In the genomic region with DNA sequence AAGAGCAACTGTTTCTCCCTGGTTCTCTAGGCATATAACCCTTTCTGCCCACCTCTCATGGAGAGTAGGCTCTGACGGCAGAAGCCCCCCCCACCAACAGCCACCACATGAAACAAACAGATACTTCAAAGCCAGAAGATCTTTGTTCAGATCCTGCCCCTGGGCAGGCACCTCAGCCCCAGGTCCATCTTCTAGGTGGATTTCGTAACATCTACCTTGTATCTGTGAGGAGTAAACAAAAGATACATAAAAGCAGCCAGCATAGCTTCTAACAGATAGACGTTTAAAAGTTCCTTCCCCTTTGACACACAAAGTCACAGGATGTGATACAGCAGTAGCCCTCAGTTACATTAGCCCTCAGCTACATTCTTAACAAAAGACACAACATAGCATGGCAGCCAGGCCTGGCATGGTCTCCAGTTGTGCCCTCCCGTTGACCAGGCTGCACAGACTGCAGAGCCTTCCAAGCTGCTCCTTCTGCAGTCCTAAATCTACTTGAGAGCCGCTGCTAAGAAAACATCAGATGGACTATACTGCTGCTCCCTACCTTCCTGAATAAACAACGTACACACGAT, we compare ENCODE assay signal across 10 cellular contexts. TPM values are rescaled to one million over a fixed set of nuclear protein-coding genes. Genes with fewer than 3 reads are reported as not detected.
DNase-seq lines count a peak whose midpoint lies in the region; ATAC-seq, FAIRE-seq and TF ChIP-seq lines count a peak whose summit lies in the region.
"Had no signal": no experiment of that assay in that cellular context is flagged by ENCODE, and none has a peak within 500 bp of the region (broad histone marks: within the 10 kb centered on the region; RNA-seq: fewer than 3 reads in every experiment).

No MANE protein-coding gene starts in this region.

- TF ChIP-seq CTCF in Calu3 (IDR thresholded peaks at IDR 0.05; ENCODE audit: unreplicated experiment): no peak
- TF ChIP-seq CTCF in esophagus muscularis mucosa (IDR thresholded peaks at IDR 0.05): no peak
- TF ChIP-seq CTCF in progenitor cell of endocrine pancreas (IDR thresholded peaks at IDR 0.05; ENCODE audit: unreplicated experiment): no peak
- TF ChIP-seq CTCF in uterus (IDR thresholded peaks at IDR 0.05): no peak

- DNase-seq in Calu3: no peak
- peak; percentile 70 for DNase-seq in SW480 (ENCODE audit: low spot score)
- no peak for DNase-seq in esophagus muscularis mucosa (ENCODE audit: extremely low spot score)
- DNase-seq in progenitor cell of endocrine pancreas (ENCODE audit: low spot score, unreplicated experiment): no peak
- DNase-seq in uterus: no peak
- DNase-seq in urothelium cell line (ENCODE audit: low spot score): no peak

- TF ChIP-seq POLR2A in esophagus muscularis mucosa (IDR thresholded peaks at IDR 0.05; ENCODE audit: low read depth) (no peak), uterus (IDR thresholded peaks at IDR 0.05) (no peak)

- H3K9me3 Mint-ChIP-seq in Calu3 (ENCODE audit: low read depth, unreplicated experiment) (no peaks in the 10 kb centered on the region), progenitor cell of endocrine pancreas (ENCODE audit: low read depth) (no peaks in the 10 kb centered on the region)

- H3K4me1 ChIP-seq in esophagus muscularis mucosa (peaks cover 99 to 100% (median 100%) of the 10 kb centered on the region in 4 donors), uterus (peaks cover 22 to 27% of the 10 kb centered on the region in 2 donors)

- no TSS peak for BruUV-seq in Calu3 (replicated peaks; lab: Mats Ljungman, UMichigan)

- H3K4me1 Mint-ChIP-seq in Calu3 (ENCODE audit: low read depth, unreplicated experiment) (peaks cover 27% of the 10 kb centered on the region), progenitor cell of endocrine pancreas (ENCODE audit: low read depth) (peaks cover 30% of the 10 kb centered on the region)

- H3K4me3 ChIP-seq in esophagus muscularis mucosa (peak overlapping the region in 2 of 4 donors; percentile 2 to 6), uterus (no peak overlapping the region)

- H3K27me3 Mint-ChIP-seq in Calu3 (ENCODE audit: unreplicated experiment) (no peaks in the 10 kb centered on the region), progenitor cell of endocrine pancreas (no peaks in the 10 kb centered on the region)

- no peak for TF ChIP-seq EP300 in esophagus muscularis mucosa (IDR thresholded peaks at IDR 0.05)

- WGBS in esophagus muscularis mucosa: 25% methylated on average over 5 of the region's 7 CpGs

- H3K27ac ChIP-seq in esophagus muscularis mucosa (replicated peaks in 1 of 4) (peak overlapping the region; percentile 55 to 77 (median 67)), uterus (peak overlapping the region in 1 of 2 donors; percentile 18)

- peak overlapping the region; percentile 48 for H3K27ac Mint-ChIP-seq in Calu3 (ENCODE audit: unreplicated experiment)
- peak overlapping the region; percentile 94 for H3K27ac Mint-ChIP-seq in progenitor cell of endocrine pancreas

- H3K9me3 ChIP-seq in esophagus muscularis mucosa (no peaks in the 10 kb centered on the region), uterus (no peaks in the 10 kb centered on the region)

- H3K4me3 Mint-ChIP-seq in Calu3 (ENCODE audit: low read depth, unreplicated experiment) (no peak overlapping the region), progenitor cell of endocrine pancreas (ENCODE audit: low read depth) (no peak overlapping the region)

- H3K27me3 ChIP-seq in esophagus muscularis mucosa (no peaks in the 10 kb centered on the region), uterus (no peaks in the 10 kb centered on the region)

- no peak for FAIRE-seq in urothelium cell line (lab: Jason Lieb, UNC)
- FAIRE-seq: H54, RCC 7860 had no signal

- H3K36me3 Mint-ChIP-seq in Calu3 (ENCODE audit: insufficient read depth, unreplicated experiment) (peaks cover 18% of the 10 kb centered on the region), progenitor cell of endocrine pancreas (ENCODE audit: insufficient read depth) (peaks cover 2% of the 10 kb centered on the region)

- intact Hi-C loops in Calu3 (cut with micrococcal nuclease; ENCODE audit: unreplicated experiment) (no loop called here), esophagus muscularis mucosa (cut with DNase I) (no loop called here), uterus (cut with DNase I; ENCODE audit: low total_unique reads) (no loop called here)

- ATAC-seq in HG03378 (IDR thresholded peaks at IDR 0.05; ENCODE audit: unreplicated experiment) (no peak), GM21447 (IDR thresholded peaks at IDR 0.05; ENCODE audit: unreplicated experiment) (no peak)

- CTCF ChIA-PET in Calu3 (lab: Charles Lee): interaction anchor here (0.6 kb wide), 1 partner anchor 202 kb away, joined by 4 read pairs; no protein-coding TSS in a partner anchor

- H3K36me3 ChIP-seq in esophagus muscularis mucosa (no peaks in the 10 kb centered on the region), uterus (no peaks in the 10 kb centered on the region)

RNA-seq across cellular contexts. Expression of a gene that starts 35.4 kb away (rescaled TPM):
- total RNA-seq in Calu3 (2022) (92.2 and 93.9 TPM in 2 replicates), esophagus muscularis mucosa (10 to 100 TPM; 34.1 to 48.1 (median 37.5) TPM), progenitor cell of endocrine pancreas (144 and 148 TPM in 2 replicates), uterus (100 to 1,000 TPM in 1 of 4 donors, 10 to 100 TPM in 2, 1 to 10 TPM in 1; 5.6 to 156 (median 16.6) TPM)
